ENCODE assay signal across 16 cellular contexts in genomic region chrX:134794692-134795091, GRCh38. TPM values are rescaled to one million over a fixed set of nuclear protein-coding genes. Genes with fewer than 3 reads are reported as not detected.
DNase-seq lines count a peak whose midpoint lies in the region; ATAC-seq, FAIRE-seq and TF ChIP-seq lines count a peak whose summit lies in the region.
"Had no signal": no experiment of that assay in that cellular context is flagged by ENCODE, and none has a peak within 500 bp of the region (broad histone marks: within the 10 kb centered on the region; RNA-seq: fewer than 3 reads in every experiment).

No MANE protein-coding gene starts in this region.

- H3K27me3 ChIP-seq in ACC112 (ENCODE audit: insufficient read depth, low read length) (no peaks in the 10 kb centered on the region), Caco-2 (replicated peaks; ENCODE audit: control insufficient read depth, insufficient read depth, low read length) (no peaks in the 10 kb centered on the region), PC-3 (ENCODE audit: low read length) (no peaks in the 10 kb centered on the region), endodermal cell (ENCODE audit: control insufficient read depth, insufficient read depth, low read length, poor library complexity, severe bottlenecking) (no peaks in the 10 kb centered on the region), upper lobe of right lung (no peaks in the 10 kb centered on the region)
- H3K27me3 ChIP-seq: gastrocnemius medialis, transverse colon had no signal

- H3K9ac ChIP-seq in PC-3 (ENCODE audit: low read length) (no peak overlapping the region), endodermal cell (ENCODE audit: extremely low read depth, low read length, poor library complexity, severe bottlenecking) (no peak overlapping the region)

- H3K79me2 ChIP-seq in ACC112 (ENCODE audit: control insufficient read depth, insufficient read depth, low read length, unreplicated experiment) = peaks cover 20% of the 10 kb centered on the region
- H3K79me2 ChIP-seq in PC-3 (ENCODE audit: low read length) = peaks cover 48% of the 10 kb centered on the region

- peak overlapping the region; percentile 97 for H3K4me2 ChIP-seq in PC-3 (ENCODE audit: low read length)

- POLR2A ChIA-PET in Caco-2 (lab: Charles Lee) = no interaction called here
- POLR2A ChIA-PET in PC-3 (lab: Charles Lee; ENCODE audit: unreplicated experiment) = no interaction called here

- H3K36me3 Mint-ChIP-seq in Caco-2 (ENCODE audit: insufficient read depth, unreplicated experiment) (peaks cover 30% of the 10 kb centered on the region), endodermal cell (ENCODE audit: low read depth) (peaks cover 24% of the 10 kb centered on the region)

- no peaks in the 10 kb centered on the region for H3K27me3 Mint-ChIP-seq in Caco-2 (ENCODE audit: insufficient read depth, unreplicated experiment)
- H3K27me3 Mint-ChIP-seq in endodermal cell (ENCODE audit: insufficient read depth) = no peaks in the 10 kb centered on the region

- no peak for ATAC-seq in PC-3
- ATAC-seq in upper lobe of right lung = no peak
- ATAC-seq: gastrocnemius medialis, left ventricle myocardium superior had no signal

- H3K4me1 ChIP-seq in ACC112 (ENCODE audit: control insufficient read depth, insufficient read depth, low read length, unreplicated experiment) = peaks cover 25% of the 10 kb centered on the region
- H3K4me1 ChIP-seq in Caco-2 = peaks cover 12% of the 10 kb centered on the region; the same call in 1 of the 2 replicates
- H3K4me1 ChIP-seq in PC-3 (ENCODE audit: insufficient read depth, low read length) = peaks cover 42% of the 10 kb centered on the region
- no peaks in the 10 kb centered on the region for H3K4me1 ChIP-seq in endodermal cell (ENCODE audit: control insufficient read depth, insufficient read depth, low read length)
- H3K4me1 ChIP-seq in upper lobe of right lung = peaks cover 3% of the 10 kb centered on the region

- H3K9me2 ChIP-seq in PC-3 (replicated peaks; ENCODE audit: low read length) = no peaks in the 10 kb centered on the region

- no peak for FAIRE-seq in frontal cortex (lab: Jason Lieb, UNC)
- FAIRE-seq: RCC 7860, small intestine had no signal

- 0 out of 2 replicates have a peak, but pooled peaks cover 8% of the 10 kb centered on the region for H4K20me1 ChIP-seq in PC-3 (ENCODE audit: low read length)

- 85% methylated on average over 2 of the region's 2 CpGs; no CpG with 5 or more reads in 1 of the 2 experiments for WGBS in endodermal cell (ENCODE audit: insufficient coverage in 1 of 2, insufficient read length in 1 of 2), 2 experiments

- H3K36me3 ChIP-seq in ACC112 (ENCODE audit: insufficient read depth, low read length) = peaks cover 7% of the 10 kb centered on the region; the same call in 1 of the 2 replicates
- H3K36me3 ChIP-seq in Caco-2 (ENCODE audit: control insufficient read depth, insufficient read depth, low read length) = no peaks in the 10 kb centered on the region; the same call in 1 of the 2 replicates
- H3K36me3 ChIP-seq in PC-3 (ENCODE audit: low read depth, low read length) = peaks cover 13% of the 10 kb centered on the region
- peaks cover 29% of the 10 kb centered on the region for H3K36me3 ChIP-seq in endodermal cell (ENCODE audit: control insufficient read depth, insufficient read depth, low read length)
- peaks cover 10% of the 10 kb centered on the region for H3K36me3 ChIP-seq in upper lobe of right lung
- H3K36me3 ChIP-seq: gastrocnemius medialis, transverse colon had no signal

- H3K9me3 Mint-ChIP-seq in Caco-2 (ENCODE audit: unreplicated experiment) = no peaks in the 10 kb centered on the region
- H3K9me3 Mint-ChIP-seq in endodermal cell = peaks cover 54% of the 10 kb centered on the region

- no peak overlapping the region for H2AFZ ChIP-seq in ACC112 (ENCODE audit: low read length, unreplicated experiment)
- H2AFZ ChIP-seq in PC-3 (ENCODE audit: low read length) = no peak overlapping the region

- no peaks in the 10 kb centered on the region for H3K9me3 ChIP-seq in Caco-2
- H3K9me3 ChIP-seq in PC-3 (ENCODE audit: low read length) = no peaks in the 10 kb centered on the region
- no peaks in the 10 kb centered on the region for H3K9me3 ChIP-seq in endodermal cell (ENCODE audit: control insufficient read depth, low read length)
- no peaks in the 10 kb centered on the region for H3K9me3 ChIP-seq in upper lobe of right lung
- H3K9me3 ChIP-seq: gastrocnemius medialis, transverse colon had no signal

- BruUV-seq in Caco-2 (replicated peaks; lab: Mats Ljungman, UMichigan) = no TSS peak
- no TSS peak for BruUV-seq in PC-3 (replicated peaks; lab: Mats Ljungman, UMichigan)

- CTCF ChIA-PET in Caco-2 (lab: Charles Lee) = no interaction called here
- CTCF ChIA-PET in PC-3 (lab: Charles Lee) = no interaction called here

- no peak overlapping the region for H3K27ac Mint-ChIP-seq in Caco-2 (ENCODE audit: unreplicated experiment)
- H3K27ac Mint-ChIP-seq in endodermal cell = no peak overlapping the region

- H3F3A ChIP-seq in PC-3 (ENCODE audit: low read length, unreplicated experiment) = no peaks in the 10 kb centered on the region

- peaks cover 24% of the 10 kb centered on the region for H3K4me1 Mint-ChIP-seq in Caco-2 (ENCODE audit: low read depth, unreplicated experiment)
- peaks cover 18% of the 10 kb centered on the region for H3K4me1 Mint-ChIP-seq in endodermal cell

- H3K4me3 Mint-ChIP-seq in Caco-2 (ENCODE audit: unreplicated experiment) (peak overlapping the region; percentile 23), endodermal cell (peak overlapping the region; percentile 80)

- TF ChIP-seq CTCF in Caco-2 (IDR thresholded peaks at IDR 0.05; ENCODE audit: insufficient read depth in 1 of 2, low read depth in 1 of 2, low read length in 1 of 2, severe bottlenecking in 1 of 2, unreplicated experiment in 1 of 2) (no peak), PC-3 (conservative IDR thresholded peaks at IDR 0.05; ENCODE audit: low read depth, low read length) (no peak), endodermal cell (conservative IDR thresholded peaks at IDR 0.05) (no peak), upper lobe of right lung (IDR thresholded peaks at IDR 0.05) (no peak)

- H3K4me3 ChIP-seq in ACC112 (ENCODE audit: low read depth, low read length) (peak overlapping the region; percentile 90; the same call in 1 of the 2 replicates), Caco-2 (ENCODE audit: low read depth, low read length) (no peak overlapping the region), PC-3 (ENCODE audit: low read length) (peak overlapping the region; percentile 98), endodermal cell (ENCODE audit: low read length) (peak overlapping the region; percentile 82), upper lobe of right lung (no peak overlapping the region)
- H3K4me3 ChIP-seq: gastrocnemius medialis, transverse colon had no signal

- DNase-seq in Caco-2 = no peak
- DNase-seq in PC-3 = peak; percentile 17
- no peak for DNase-seq in endodermal cell
- DNase-seq in NCI-H1092 treated with DMSO at 0.1 percent for 48 hours (lab: John Stamatoyannopoulos, UW) = no peak
- no peak for DNase-seq in frontal cortex (ENCODE audit: low spot score in 2 of 2)
- DNase-seq in NCI-H1105 (lab: John Stamatoyannopoulos, UW) = no peak
- no peak for DNase-seq in upper lobe of right lung
- DNase-seq: DMS 273 treated with DMSO at 0.1 percent for 48 hours, gastrocnemius medialis, left ventricle myocardium superior, MV-4-11, posterior cingulate gyrus, small intestine, transverse colon had no signal

- intact Hi-C loops in Caco-2 (cut with micrococcal nuclease; ENCODE audit: unreplicated experiment) (no loop called here), PC-3 (cut with micrococcal nuclease) (no loop called here), upper lobe of right lung (cut with DNase I) (no loop called here)

- H3K27ac ChIP-seq in ACC112 (ENCODE audit: low read depth, low read length) (no peak overlapping the region; the same call in 1 of the 2 replicates), PC-3 (ENCODE audit: low read length) (no peak overlapping the region), endodermal cell (ENCODE audit: low read depth, low read length) (no peak overlapping the region), upper lobe of right lung (no peak overlapping the region)
- H3K27ac ChIP-seq: gastrocnemius medialis, transverse colon had no signal

RNA-seq across cellular contexts. Expression of gene PABIR2, which starts 2.3 kb away (rescaled TPM):
- 37.6 and 41.0 TPM in 2 replicates for total RNA-seq in Caco-2 (2022)
- 12.0 and 13.9 TPM in 2 replicates for total RNA-seq in PC-3 (2014; rRNA removed)
- total RNA-seq in endodermal cell = 10 to 100 TPM; 40.0 to 60.6 TPM
- polyA plus RNA-seq in endodermal cell (2013, experiment 1 of 2) = 37.3 TPM
- polyA plus RNA-seq in endodermal cell (2013, experiment 2 of 2) = 33.2 TPM
- 3.7 TPM for total RNA-seq in frontal cortex
- 20.6 TPM for total RNA-seq in upper lobe of right lung

Comparison
In these comparisons a context has a peak if more than half of its experiments do, and no peak if none do; other contexts are left out.
1. H3K4me3 ChIP-seq: peak in ACC112 (single experiment), PC-3 (single experiment) and endodermal cell (single experiment); none in Caco-2 (single experiment) and upper lobe of right lung (single experiment).